ENCODE assay signal across 9 cellular contexts in the genomic region with DNA sequence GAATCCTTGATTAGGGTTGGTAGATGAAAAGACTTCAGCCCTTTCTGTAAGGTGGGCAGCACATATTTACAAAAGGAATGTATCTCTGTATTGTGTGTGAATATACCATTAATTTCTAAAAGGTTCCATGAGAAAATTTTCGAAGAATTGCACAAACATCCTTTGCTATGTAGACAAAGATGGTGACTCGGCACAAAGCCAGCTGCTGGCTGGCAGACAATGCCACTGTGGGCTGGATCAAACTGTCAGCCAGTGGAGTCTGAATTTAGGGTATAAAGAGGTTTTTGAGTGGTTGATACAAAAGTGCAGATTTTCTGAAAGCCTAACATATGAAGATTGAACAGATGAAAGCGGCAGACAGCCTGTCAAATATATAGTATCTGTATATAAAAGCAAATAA. TPM values are rescaled to one million over a fixed set of nuclear protein-coding genes. Genes with fewer than 3 reads are reported as not detected.
A peak's percentile ranks its signal among the peaks of the same experiment; 100 is the strongest.
DNase-seq lines count a peak whose midpoint lies in the region; ATAC-seq, FAIRE-seq and TF ChIP-seq lines count a peak whose summit lies in the region.
"Had no signal": no experiment of that assay in that cellular context is flagged by ENCODE, and none has a peak within 500 bp of the region (broad histone marks: within the 10 kb centered on the region; RNA-seq: fewer than 3 reads in every experiment).

No MANE protein-coding gene starts in this region.

- H3K4me3 Mint-ChIP-seq in CD4-positive, alpha-beta T cell = peak overlapping the region; percentile 72
- no peak overlapping the region for H3K4me3 Mint-ChIP-seq in activated CD4-positive, alpha-beta memory T cell treated with anti-CD3 and anti-CD28 coated beads for 36 hours

- peak; percentile 21 for ATAC-seq in CD4-positive, alpha-beta T cell (ENCODE audit: poor library complexity)
- ATAC-seq in HG02840 (IDR thresholded peaks at IDR 0.05; ENCODE audit: low FRiP score, unreplicated experiment) = no peak

- peak overlapping the region; percentile 64 for H3K27ac ChIP-seq in CD4-positive, alpha-beta T cell (ENCODE audit: low read depth, low read length)

- H3K36me3 Mint-ChIP-seq in CD4-positive, alpha-beta T cell (ENCODE audit: low read depth) = no peaks in the 10 kb centered on the region
- no peaks in the 10 kb centered on the region for H3K36me3 Mint-ChIP-seq in activated CD4-positive, alpha-beta memory T cell treated with anti-CD3 and anti-CD28 coated beads for 36 hours

- CTCF ChIA-PET in CD4-positive, alpha-beta T cell (lab: Charles Lee) = interaction anchor here (1.0 to 5.6 kb wide), 5 partner anchors 11 to 106 kb away, joined by 3 to 70 read pairs (median 5); no protein-coding TSS in a partner anchor
- CTCF ChIA-PET in activated CD4-positive, alpha-beta memory T cell treated with anti-CD3 and anti-CD28 coated beads for 36 hours (lab: Charles Lee) = interaction anchor here (0.9 to 7.3 kb wide), 10 partner anchors 11 to 212 kb away, joined by 3 to 112 read pairs (median 10); no protein-coding TSS in a partner anchor

- POLR2A ChIA-PET in CD4-positive, alpha-beta T cell (lab: Charles Lee) = interaction anchor here (0.6 to 5.5 kb wide), 10 partner anchors 11 to 225 kb away, joined by 3 to 125 read pairs (median 4); partner anchors contain the start of gene NFXL1
- POLR2A ChIA-PET in activated CD4-positive, alpha-beta memory T cell treated with anti-CD3 and anti-CD28 coated beads for 36 hours (lab: Charles Lee) = interaction anchor here (0.7 kb wide), 1 partner anchor 131 kb away, joined by 3 read pairs; no protein-coding TSS in a partner anchor

- TF ChIP-seq CTCF in CD4-positive, alpha-beta T cell (IDR thresholded peaks at IDR 0.05) = no peak
- TF ChIP-seq CTCF in D721Med (IDR thresholded peaks at IDR 0.05; ENCODE audit: insufficient read depth, missing control alignments) = no peak

- H3K9me3 Mint-ChIP-seq in CD4-positive, alpha-beta T cell = no peaks in the 10 kb centered on the region
- no peaks in the 10 kb centered on the region for H3K9me3 Mint-ChIP-seq in activated CD4-positive, alpha-beta memory T cell treated with anti-CD3 and anti-CD28 coated beads for 36 hours

- H3K4me1 Mint-ChIP-seq in CD4-positive, alpha-beta T cell (ENCODE audit: low read depth) = peaks cover 65% of the 10 kb centered on the region
- peaks cover 60% of the 10 kb centered on the region for H3K4me1 Mint-ChIP-seq in activated CD4-positive, alpha-beta memory T cell treated with anti-CD3 and anti-CD28 coated beads for 36 hours (ENCODE audit: low read depth)

- no peaks in the 10 kb centered on the region for H3K27me3 ChIP-seq in CD4-positive, alpha-beta T cell (ENCODE audit: control insufficient read depth, insufficient read depth, low read length)

- H3K27me3 Mint-ChIP-seq in CD4-positive, alpha-beta T cell = no peaks in the 10 kb centered on the region
- no peaks in the 10 kb centered on the region for H3K27me3 Mint-ChIP-seq in activated CD4-positive, alpha-beta memory T cell treated with anti-CD3 and anti-CD28 coated beads for 36 hours

- H3K27ac Mint-ChIP-seq in CD4-positive, alpha-beta T cell = peak overlapping the region; percentile 88
- peak overlapping the region; percentile 82 for H3K27ac Mint-ChIP-seq in activated CD4-positive, alpha-beta memory T cell treated with anti-CD3 and anti-CD28 coated beads for 36 hours

- intact Hi-C loops in CD4-positive, alpha-beta T cell (cut with DNase I, micrococcal nuclease) = loop anchor here (1.0 to 10.0 kb wide), 14 partner anchors 11 to 765 kb away; partner anchors contain the start of genes SLAIN2 (in 2 of the 2), CNGA1 (in 1 of the 2), NFXL1 (in 1 of the 2) and NIPAL1 (in 1 of the 2)
- intact Hi-C loops in activated CD4-positive, alpha-beta memory T cell treated with anti-CD3 and anti-CD28 coated beads for 36 hours (cut with micrococcal nuclease) = loop anchor here (1.0 to 2.0 kb wide), 3 partner anchors 11 to 213 kb away; no protein-coding TSS in a partner anchor

- H3K9me3 ChIP-seq in CD4-positive, alpha-beta T cell (ENCODE audit: control insufficient read depth, low read length) = no peaks in the 10 kb centered on the region

- DNase-seq in CD4-positive, alpha-beta T cell = peak in 8 of 10 experiments; percentile 32 to 52 (median 48)
- DNase-seq in HK-2 (ENCODE audit: unreplicated experiment) = peak; percentile 25
- DNase-seq in activated CD4-positive, alpha-beta memory T cell treated with anti-CD3 and anti-CD28 coated beads for 36 hours = no peak
- DNase-seq in glomerular endothelial cell (ENCODE audit: extremely low read depth, low read depth, low spot score) = peak; percentile 10
- DNase-seq in HuH-7 (ENCODE audit: low spot score) = no peak
- DNase-seq in D721Med (ENCODE audit: insufficient read length, low spot score) = no peak
- DNase-seq in NCI-H526 (lab: John Stamatoyannopoulos, UW) = no peak
- DNase-seq: mammary epithelial cell had no signal

- no peak for FAIRE-seq in D721Med (lab: Jason Lieb, UNC)

RNA-seq across cellular contexts. Expression of gene TXK, which starts 5.6 kb away (rescaled TPM):
- total RNA-seq in CD4-positive, alpha-beta T cell = 10 to 100 TPM; 67.0 to 69.9 TPM
- total RNA-seq in activated CD4-positive, alpha-beta memory T cell treated with anti-CD3 and anti-CD28 coated beads for 36 hours = 10 to 100 TPM; 16.5 to 18.4 TPM
- total RNA-seq in glomerular endothelial cell = 0.18 and 0.87 TPM in 2 replicates

Comparison
In these comparisons a context has a peak if more than half of its experiments do, and no peak if none do; other contexts are left out.
1. DNase-seq: peak in CD4-positive, alpha-beta T cell (8 of 10), HK-2 (single experiment) and glomerular endothelial cell (single experiment); none in activated CD4-positive, alpha-beta memory T cell treated with anti-CD3 and anti-CD28 coated beads for 36 hours (single experiment), HuH-7 (single experiment), D721Med (single experiment) and NCI-H526 (0 of 2).